ENCODE assay signal across 19 cellular contexts in the genomic region with DNA sequence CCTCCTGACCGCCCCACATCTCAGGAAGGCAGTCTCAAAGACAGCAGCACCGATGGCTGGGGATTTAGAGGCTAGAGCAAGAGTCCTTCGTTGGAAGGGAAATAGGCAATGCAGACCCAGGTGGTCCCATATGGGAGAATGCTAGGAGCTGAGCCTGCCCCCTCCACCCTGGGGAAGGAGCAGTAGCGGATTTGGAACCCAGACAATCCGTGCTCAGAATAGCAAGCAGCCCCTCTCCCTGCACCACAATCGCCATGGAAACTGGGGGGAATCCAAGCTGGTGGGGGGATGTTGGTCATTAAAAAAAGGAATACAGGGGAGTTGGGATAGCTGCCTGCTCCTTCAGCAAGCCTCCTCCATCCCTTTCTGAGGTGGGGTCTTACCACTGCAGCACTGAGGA. TPM values are rescaled to one million over a fixed set of nuclear protein-coding genes. Genes with fewer than 3 reads are reported as not detected.
DNase-seq lines count a peak whose midpoint lies in the region; ATAC-seq and TF ChIP-seq lines count a peak whose summit lies in the region.
"Had no signal": no experiment of that assay in that cellular context is flagged by ENCODE, and none has a peak within 500 bp of the region (broad histone marks: within the 10 kb centered on the region; RNA-seq: fewer than 3 reads in every experiment).

No MANE protein-coding gene starts in this region.

- peaks cover 27% of the 10 kb centered on the region for H3K4me1 ChIP-seq in GM23338 (ENCODE audit: insufficient read depth)

- peak overlapping the region; percentile 98; the same call in 1 of the 2 replicates for H3K4me2 ChIP-seq in GM23338
- H3K4me2 ChIP-seq: PC-9 had no signal

- H3K4me3 ChIP-seq in GM23338: peak overlapping the region; percentile 89; the same call in 1 of the 2 replicates
- H3K4me3 ChIP-seq: MG63, PC-9 had no signal

- peaks cover 13% of the 10 kb centered on the region for H3K79me2 ChIP-seq in GM23338 (replicated peaks; ENCODE audit: insufficient read depth)

- no peaks in the 10 kb centered on the region for H3K9me2 ChIP-seq in GM23338 (ENCODE audit: insufficient read depth)

- H3K27me3 ChIP-seq in GM23338 (ENCODE audit: insufficient read depth): no peaks in the 10 kb centered on the region

- no peaks in the 10 kb centered on the region for H3K9me3 Mint-ChIP-seq in GM23338
- H3K9me3 Mint-ChIP-seq in progenitor cell of endocrine pancreas (ENCODE audit: low read depth): no peaks in the 10 kb centered on the region
- H3K9me3 Mint-ChIP-seq in activated naive CD8-positive, alpha-beta T cell treated with anti-CD3 and anti-CD28 coated beads, Interleukin-2, amount 50 U/mL, for 24 hours: no peaks in the 10 kb centered on the region
- H3K9me3 Mint-ChIP-seq: CD4-positive, CD25-positive, alpha-beta regulatory T cell; HFFc6 had no signal

- peaks cover 19% of the 10 kb centered on the region for H4K20me1 ChIP-seq in GM23338 (replicated peaks; ENCODE audit: insufficient read depth)

- H2AFZ ChIP-seq in GM23338: no peak overlapping the region
- H2AFZ ChIP-seq: PC-9 had no signal

- H3K4me1 Mint-ChIP-seq in GM23338 (peaks cover 32% of the 10 kb centered on the region), progenitor cell of endocrine pancreas (ENCODE audit: low read depth) (peaks cover 27% of the 10 kb centered on the region)
- H3K4me1 Mint-ChIP-seq in activated naive CD8-positive, alpha-beta T cell treated with anti-CD3 and anti-CD28 coated beads, Interleukin-2, amount 50 U/mL, for 24 hours: peaks cover 24% of the 10 kb centered on the region

- peaks cover 10% of the 10 kb centered on the region for H3K36me3 ChIP-seq in GM23338 (ENCODE audit: insufficient read depth)
- H3K36me3 ChIP-seq: MG63 had no signal

- H3K36me3 Mint-ChIP-seq in GM23338 (ENCODE audit: low read depth) (peaks cover 47% of the 10 kb centered on the region), progenitor cell of endocrine pancreas (ENCODE audit: insufficient read depth) (peaks cover 9% of the 10 kb centered on the region)
- H3K36me3 Mint-ChIP-seq in activated naive CD8-positive, alpha-beta T cell treated with anti-CD3 and anti-CD28 coated beads, Interleukin-2, amount 50 U/mL, for 24 hours (ENCODE audit: low read depth): no peaks in the 10 kb centered on the region
- H3K36me3 Mint-ChIP-seq: CD4-positive, CD25-positive, alpha-beta regulatory T cell had no signal

- ATAC-seq in GM23338 (no peak), HG03095 (IDR thresholded peaks at IDR 0.05; ENCODE audit: unreplicated experiment) (no peak)
- no peak for ATAC-seq in activated naive CD8-positive, alpha-beta T cell treated with anti-CD3 and anti-CD28 coated beads, Interleukin-2, amount 50 U/mL, for 24 hours
- ATAC-seq: HepG2 had no signal

- H3K27me3 Mint-ChIP-seq in GM23338 (ENCODE audit: insufficient read depth, low read depth, poor library complexity) (peaks cover 16% of the 10 kb centered on the region), progenitor cell of endocrine pancreas (no peaks in the 10 kb centered on the region)
- H3K27me3 Mint-ChIP-seq in activated naive CD8-positive, alpha-beta T cell treated with anti-CD3 and anti-CD28 coated beads, Interleukin-2, amount 50 U/mL, for 24 hours: peaks cover 28% of the 10 kb centered on the region

- TF ChIP-seq CTCF in GM23338 (conservative IDR thresholded peaks at IDR 0.05; ENCODE audit: low read depth in 2 of 2): no peak
- no peak for TF ChIP-seq CTCF in progenitor cell of endocrine pancreas (IDR thresholded peaks at IDR 0.05; ENCODE audit: unreplicated experiment)

- no peak overlapping the region for H3K27ac Mint-ChIP-seq in GM23338
- H3K27ac Mint-ChIP-seq in progenitor cell of endocrine pancreas: no peak overlapping the region
- H3K27ac Mint-ChIP-seq in activated naive CD8-positive, alpha-beta T cell treated with anti-CD3 and anti-CD28 coated beads, Interleukin-2, amount 50 U/mL, for 24 hours: no peak overlapping the region
- H3K27ac Mint-ChIP-seq: HFFc6 had no signal

- no peak for DNase-seq in GM23338 (ENCODE audit: low spot score)
- DNase-seq in ecto neural progenitor cell (ENCODE audit: low spot score): peak; percentile 74
- peak; percentile 43 for DNase-seq in medulla oblongata (ENCODE audit: extremely low spot score)
- DNase-seq in progenitor cell of endocrine pancreas (ENCODE audit: low spot score, unreplicated experiment): no peak
- no peak for DNase-seq in SHP77 treated with DMSO at 0.1 percent for 48 hours (lab: John Stamatoyannopoulos, UW)
- DNase-seq in activated naive CD8-positive, alpha-beta T cell treated with anti-CD3 and anti-CD28 coated beads, Interleukin-2, amount 50 U/mL, for 24 hours: no peak
- DNase-seq: AML-193; CD4-positive, CD25-positive, alpha-beta regulatory T cell; DND-41; GF-D8; GOT3; HFFc6; MG63; NCI-H1105; NCI-H1694 treated with DMSO at 0.1 percent for 48 hours; NCI-H446; PC-9 had no signal

- H3K27ac ChIP-seq in GM23338 (ENCODE audit: low read depth): no peak overlapping the region
- H3K27ac ChIP-seq: PC-9 had no signal

- peak overlapping the region; percentile 25; the same call in 1 of the 3 replicates for H3K4me3 Mint-ChIP-seq in GM23338
- peak overlapping the region; percentile 11 for H3K4me3 Mint-ChIP-seq in progenitor cell of endocrine pancreas (ENCODE audit: low read depth)
- H3K4me3 Mint-ChIP-seq in activated naive CD8-positive, alpha-beta T cell treated with anti-CD3 and anti-CD28 coated beads, Interleukin-2, amount 50 U/mL, for 24 hours: no peak overlapping the region
- H3K4me3 Mint-ChIP-seq: CD4-positive, CD25-positive, alpha-beta regulatory T cell; HFFc6 had no signal

- H3F3A ChIP-seq in GM23338 (replicated peaks; ENCODE audit: low read depth): 0 out of 2 replicates have a peak, but pooled peaks cover 3% of the 10 kb centered on the region

TF ChIP-seq in GM23338, 12 proteins besides CTCF, POLR2A, EP300 and RAD21:
- TF ChIP-seq NANOG (IDR thresholded peaks at IDR 0.05; ENCODE audit: borderline replicate concordance): no peak
TF ChIP-seq in GM23338: peak in this region for 0.

RNA-seq across cellular contexts. Expression of a gene that starts 3.0 kb away (rescaled TPM):
- 7.4 and 10.4 TPM in 2 replicates for total RNA-seq in GM23338 (2014; rRNA removed; shearing (Covaris generic))
- 7.4 and 9.3 TPM in 2 replicates for polyA plus RNA-seq in GM23338 (2016; fragmentation: Nextera tagmentation; extraction: Ambion mirVana)
- 12.4 and 12.5 TPM in 2 replicates for total RNA-seq in progenitor cell of endocrine pancreas

RNA-seq across cellular contexts. Expression of a gene that starts 10.7 kb away (rescaled TPM):
- total RNA-seq in GM23338 (2014; rRNA removed; shearing (Covaris generic)): 78.5 and 93.0 TPM in 2 replicates
- polyA plus RNA-seq in GM23338 (2016; fragmentation: Nextera tagmentation; extraction: Ambion mirVana): 31.7 and 31.8 TPM in 2 replicates
- 116 and 129 TPM in 2 replicates for total RNA-seq in progenitor cell of endocrine pancreas

RNA-seq across cellular contexts. Expression of a gene that starts 44.4 kb away (rescaled TPM):
- total RNA-seq in GM23338 (2014; rRNA removed; shearing (Covaris generic)): 3.4 and 4.1 TPM in 2 replicates
- polyA plus RNA-seq in GM23338 (2016; fragmentation: Nextera tagmentation; extraction: Ambion mirVana): 6.2 and 6.3 TPM in 2 replicates
- 72.3 and 73.9 TPM in 2 replicates for total RNA-seq in progenitor cell of endocrine pancreas

Comparison
In these comparisons a context has a peak if more than half of its experiments do, and no peak if none do; other contexts are left out.
1. DNase-seq: peak in ecto neural progenitor cell (single experiment) and medulla oblongata (single experiment); none in GM23338 (single experiment), progenitor cell of endocrine pancreas (single experiment), SHP77 treated with DMSO at 0.1 percent for 48 hours (single experiment) and activated naive CD8-positive, alpha-beta T cell treated with anti-CD3 and anti-CD28 coated beads, Interleukin-2, amount 50 U/mL, for 24 hours (single experiment).
2. RNA of a gene that starts 44.4 kb away (total RNA-seq): 72.3 to 73.9 TPM in progenitor cell of endocrine pancreas; 3.4 to 4.1 TPM in GM23338; every median in the first group is over 10 times any median in the second.